Comparison of ENCODE assay signal across 1 cellular context in genomic region chr1:99691175-99691574, GRCh38.
TF ChIP-seq lines count a peak whose summit lies in the region.

No MANE protein-coding gene starts in this region.

TF ChIP-seq in HepG2, 621 proteins besides CTCF, POLR2A, EP300 and RAD21:
- TF ChIP-seq ZXDC (CRISPR knock-in tag; IDR thresholded peaks at IDR 0.05) (no peak), HMG20B (CRISPR knock-in tag; conservative IDR thresholded peaks at IDR 0.05) (no peak), IRF2 (CRISPR knock-in tag; IDR thresholded peaks at IDR 0.05) (no peak), ZFP36 (IDR thresholded peaks at IDR 0.05; ENCODE audit: borderline replicate concordance, low read depth, low read length, partially characterized antibody) (no peak), ZNF607 (CRISPR knock-in tag; IDR thresholded peaks at IDR 0.05; ENCODE audit: borderline replicate concordance) (no peak), CEBPG (CRISPR knock-in tag; IDR thresholded peaks at IDR 0.05) (no peak), ZNF768 (CRISPR knock-in tag; IDR thresholded peaks at IDR 0.05) (no peak), NFIB (CRISPR knock-in tag; IDR thresholded peaks at IDR 0.05; ENCODE audit: borderline replicate concordance) (no peak)
TF ChIP-seq in HepG2: peak in this region for 0.
